8 cellular contexts compared by ENCODE assay signal in genomic region chr20:62405108-62405980, GRCh38. TPM values are rescaled to one million over a fixed set of nuclear protein-coding genes. Genes with fewer than 3 reads are reported as not detected.
DNase-seq lines count a peak whose midpoint lies in the region; TF ChIP-seq lines count a peak whose summit lies in the region.

No MANE protein-coding gene starts in this region.

- H3K36me3 ChIP-seq in OCI-LY7 (ENCODE audit: insufficient read depth, low read length), result peaks cover 9% of the 10 kb centered on the region; the same call in 1 of the 2 replicates
- peaks cover 0 to 7% of the 10 kb centered on the region in 2 donors for H3K36me3 ChIP-seq in mucosa of rectum (ENCODE audit: control insufficient read depth in 2 of 2, insufficient read depth in 2 of 2, low read length in 2 of 2)

- H2AFZ ChIP-seq in OCI-LY7 (ENCODE audit: low read length), result no peak overlapping the region

- peaks cover 7% of the 10 kb centered on the region; the same call in 1 of the 2 replicates for H3K79me2 ChIP-seq in OCI-LY7 (ENCODE audit: insufficient read depth, low read depth, low read length)

- no peaks in the 10 kb centered on the region for H3K9me2 ChIP-seq in OCI-LY7 (ENCODE audit: insufficient read depth, low read length)

- peak overlapping the region; percentile 86 for H3K4me2 ChIP-seq in OCI-LY7 (ENCODE audit: low read length)

- H4K20me1 ChIP-seq in OCI-LY7 (ENCODE audit: insufficient read depth, low read length), result no peaks in the 10 kb centered on the region

- H3K27me3 ChIP-seq in mucosa of rectum (ENCODE audit: control insufficient read depth in 2 of 2, insufficient read depth in 2 of 2, low read length in 2 of 2), result no peaks in the 10 kb centered on the region

- peaks cover 14% of the 10 kb centered on the region for H3K27me3 Mint-ChIP-seq in dendritic cell treated with granulocyte-macrophage colony-stimulating factor and Interleukin-4, amounts not matched to agents 40 ng/mL and 50 ng/mL, for 4 days

- BruUV-seq in OCI-LY7 (replicated peaks; lab: Mats Ljungman, UMichigan), result no TSS peak

- peak overlapping the region; percentile 70 for H3K4me3 Mint-ChIP-seq in dendritic cell treated with granulocyte-macrophage colony-stimulating factor and Interleukin-4, amounts not matched to agents 40 ng/mL and 50 ng/mL, for 4 days

- H3K36me3 Mint-ChIP-seq in dendritic cell treated with granulocyte-macrophage colony-stimulating factor and Interleukin-4, amounts not matched to agents 40 ng/mL and 50 ng/mL, for 4 days (ENCODE audit: low read depth), result peaks cover 32% of the 10 kb centered on the region

- H3K9ac ChIP-seq in mucosa of rectum (ENCODE audit: low read depth in 1 of 2, low read length in 2 of 2), result no peak overlapping the region

- H3K27ac Mint-ChIP-seq in dendritic cell treated with granulocyte-macrophage colony-stimulating factor and Interleukin-4, amounts not matched to agents 40 ng/mL and 50 ng/mL, for 4 days, result peak overlapping the region; percentile 17

- peaks cover 34% of the 10 kb centered on the region for H3K4me1 Mint-ChIP-seq in dendritic cell treated with granulocyte-macrophage colony-stimulating factor and Interleukin-4, amounts not matched to agents 40 ng/mL and 50 ng/mL, for 4 days (ENCODE audit: low read depth)

- H3K4me1 ChIP-seq in OCI-LY7 (ENCODE audit: insufficient read depth, low read length, poor library complexity, severe bottlenecking) (peaks cover 38% of the 10 kb centered on the region), mucosa of rectum (ENCODE audit: control insufficient read depth in 2 of 2, insufficient read depth in 2 of 2, low read length in 2 of 2) (peaks cover 33 to 34% of the 10 kb centered on the region in 2 donors)

- no peaks in the 10 kb centered on the region for H3K9me3 ChIP-seq in OCI-LY7 (ENCODE audit: low read length)
- H3K9me3 ChIP-seq in mucosa of rectum (ENCODE audit: control insufficient read depth in 2 of 2, low read length in 2 of 2), result no peaks in the 10 kb centered on the region

- intact Hi-C loops in OCI-LY7 (cut with micrococcal nuclease; ENCODE audit: unreplicated experiment), result loop anchor here (5.0 to 10.0 kb wide), 2 partner anchors 341 to 387 kb away; partner anchors contain the start of gene TAF4
- intact Hi-C loops in dendritic cell treated with granulocyte-macrophage colony-stimulating factor and Interleukin-4, amounts not matched to agents 40 ng/mL and 50 ng/mL, for 4 days (cut with micrococcal nuclease), result no loop called here

- H3K9me3 Mint-ChIP-seq in dendritic cell treated with granulocyte-macrophage colony-stimulating factor and Interleukin-4, amounts not matched to agents 40 ng/mL and 50 ng/mL, for 4 days, result no peaks in the 10 kb centered on the region

- CTCF ChIA-PET in OCI-LY7 (lab: Charles Lee; ENCODE audit: unreplicated experiment), result no interaction called here

- H3K27ac ChIP-seq in OCI-LY7 (ENCODE audit: low read depth, low read length, poor library complexity, severe bottlenecking), result no peak overlapping the region
- H3K27ac ChIP-seq in mucosa of rectum (ENCODE audit: low read depth in 2 of 2, low read length in 2 of 2), result no peak overlapping the region

- POLR2A ChIA-PET in OCI-LY7 (lab: Charles Lee), result no interaction called here

- H3K4me3 ChIP-seq in OCI-LY7 (ENCODE audit: low read depth, low read length, poor library complexity, severe bottlenecking) (peak overlapping the region; percentile 86), mucosa of rectum (ENCODE audit: low read length in 2 of 2) (peak overlapping the region; percentile 9 to 13)

- peak; percentile 42 for DNase-seq in NCI-H82 (lab: John Stamatoyannopoulos, UW)
- DNase-seq in NCI-H82 treated with DMSO at 0.1 percent for 48 hours (lab: John Stamatoyannopoulos, UW; ENCODE audit: unreplicated experiment), result no peak
- no peak for DNase-seq in OCI-LY7 (ENCODE audit: low spot score)
- no peak for DNase-seq in NCI-H446 treated with DMSO at 0.1 percent for 48 hours (lab: John Stamatoyannopoulos, UW)
- DNase-seq in T1000 (lab: John Stamatoyannopoulos, UW), result no peak
- no peak for DNase-seq in RPMI8226

- peak; percentile 40 for TF ChIP-seq CTCF in OCI-LY7 (conservative IDR thresholded peaks at IDR 0.05; ENCODE audit: low read length)

RNA-seq across cellular contexts. Expression of gene CABLES2, which starts 1.7 kb away (rescaled TPM):
- total RNA-seq in OCI-LY7 (2014; rRNA removed; shearing (Covaris generic)), result 11.1 and 14.8 TPM in 2 replicates
- total RNA-seq in OCI-LY7 (2022), result 22.5 and 23.3 TPM in 2 replicates

RNA-seq across cellular contexts. Expression of gene RPS21, which starts 18.4 kb away (rescaled TPM):
- total RNA-seq in OCI-LY7 (2014; rRNA removed; shearing (Covaris generic)), result 2,092 and 3,376 TPM in 2 replicates
- 2,373 and 2,571 TPM in 2 replicates for total RNA-seq in OCI-LY7 (2022)

RNA-seq across cellular contexts. Expression of gene RBBP8NL, which starts 22.0 kb away (rescaled TPM):
- total RNA-seq in OCI-LY7 (2014; rRNA removed; shearing (Covaris generic)), result not detected in 2 replicates
- total RNA-seq in OCI-LY7 (2022), result not detected in 2 replicates

RNA-seq across cellular contexts. Expression of gene LAMA5, which starts 38.2 kb away (rescaled TPM):
- total RNA-seq in OCI-LY7 (2014; rRNA removed; shearing (Covaris generic)), result 53.3 and 59.3 TPM in 2 replicates
- 144 and 162 TPM in 2 replicates for total RNA-seq in OCI-LY7 (2022)
